Comparison of ENCODE assay signal across 8 cellular contexts in the genomic region with DNA sequence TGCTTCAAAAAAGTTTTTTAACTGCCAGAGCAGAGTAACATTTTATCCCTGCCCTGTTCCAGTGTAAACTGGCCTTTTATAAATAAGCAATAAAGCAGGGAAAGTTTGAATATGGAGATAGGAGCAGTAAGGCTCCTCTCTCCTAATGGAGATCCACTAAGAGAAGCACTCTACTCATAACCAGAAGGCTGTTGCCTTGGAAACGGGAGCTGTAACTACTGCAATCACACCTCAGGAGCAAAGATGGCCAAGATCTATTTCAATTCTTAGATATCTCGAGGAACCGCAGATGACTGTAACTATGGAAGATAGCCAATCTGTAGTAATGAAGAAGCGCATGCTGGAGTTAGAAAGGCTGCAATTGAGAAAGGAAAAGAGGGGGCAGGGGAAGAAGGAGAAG.
DNase-seq lines count a peak whose midpoint lies in the region; ATAC-seq lines count a peak whose summit lies in the region.

No MANE protein-coding gene starts in this region.

- ATAC-seq in GM19463 (IDR thresholded peaks at IDR 0.05; ENCODE audit: unreplicated experiment) (peak; percentile 68), HG02938 (IDR thresholded peaks at IDR 0.05; ENCODE audit: unreplicated experiment) (no peak)

- peak; percentile 49 for DNase-seq in DMS 273 (lab: John Stamatoyannopoulos, UW; ENCODE audit: unreplicated experiment)
- DNase-seq in DMS 273 treated with DMSO at 0.1 percent for 48 hours (lab: John Stamatoyannopoulos, UW), result no peak
- peak; percentile 19 for DNase-seq in NCI-H69 (lab: John Stamatoyannopoulos, UW)
- peak; percentile 26 for DNase-seq in middle frontal gyrus (ENCODE audit: extremely low spot score, low spot score)
- DNase-seq in midbrain (lab: John Stamatoyannopoulos, UW), result no peak
- no peak for DNase-seq in GOT3 (lab: John Stamatoyannopoulos, UW)

Comparison
In these comparisons a context has a peak if more than half of its experiments do, and no peak if none do; other contexts are left out.
1. DNase-seq: peak in DMS 273 (single experiment), NCI-H69 (single experiment) and middle frontal gyrus (single experiment); none in DMS 273 treated with DMSO at 0.1 percent for 48 hours (single experiment), midbrain (single experiment) and GOT3 (single experiment).